In genomic region chr22:19292262-19293230, GRCh38 we compare ENCODE assay signal across 8 cellular contexts. TPM values are rescaled to one million over a fixed set of nuclear protein-coding genes. Genes with fewer than 3 reads are reported as not detected.
DNase-seq lines count a peak whose midpoint lies in the region; ATAC-seq, FAIRE-seq and TF ChIP-seq lines count a peak whose summit lies in the region.

No MANE protein-coding gene starts in this region.

- no peaks in the 10 kb centered on the region for H3K9me1 ChIP-seq in endothelial cell of umbilical vein (replicated peaks; ENCODE audit: control insufficient read depth, extremely low read depth, insufficient read depth, low read length)

- TF ChIP-seq CTCF in RWPE1 (conservative IDR thresholded peaks at IDR 0.05; ENCODE audit: low read depth) (no peak), endothelial cell of umbilical vein (IDR thresholded peaks at IDR 0.05; ENCODE audit: extremely low read depth in 1 of 2, insufficient read depth in 1 of 2, low read depth in 1 of 2, low read length in 2 of 2) (no peak)

- no peaks in the 10 kb centered on the region for H3K9me3 ChIP-seq in endothelial cell of umbilical vein (replicated peaks; ENCODE audit: control insufficient read depth, insufficient read depth, low read length)
- H3K9me3 ChIP-seq in naive thymus-derived CD4-positive, alpha-beta T cell (ENCODE audit: control insufficient read depth in 2 of 3, low read length in 3 of 3): no peaks in the 10 kb centered on the region

- H3K27ac ChIP-seq in RWPE1: peak overlapping the region; percentile 92
- no peak overlapping the region for H3K27ac ChIP-seq in endothelial cell of umbilical vein (ENCODE audit: insufficient read depth, low read depth, low read length)
- H3K27ac ChIP-seq in naive thymus-derived CD4-positive, alpha-beta T cell (ENCODE audit: low read depth, low read length): peak overlapping the region; percentile 76

- H3K9ac ChIP-seq in endothelial cell of umbilical vein (replicated peaks; ENCODE audit: extremely low read depth, insufficient read depth, low read length): peak overlapping the region; percentile 20

- H3K9me3 Mint-ChIP-seq in naive thymus-derived CD4-positive, alpha-beta T cell: no peaks in the 10 kb centered on the region

- peak; percentile 25 for ATAC-seq in naive thymus-derived CD4-positive, alpha-beta T cell
- no peak for ATAC-seq in GM21367 (IDR thresholded peaks at IDR 0.05; ENCODE audit: unreplicated experiment)
- no peak for ATAC-seq in GM21786 (IDR thresholded peaks at IDR 0.05; ENCODE audit: unreplicated experiment)

- peaks cover 13 to 33% (median 25%) of the 10 kb centered on the region in 7 donors for H3K4me1 Mint-ChIP-seq in naive thymus-derived CD4-positive, alpha-beta T cell

- no peaks in the 10 kb centered on the region for H3K36me3 Mint-ChIP-seq in naive thymus-derived CD4-positive, alpha-beta T cell

- no peak for FAIRE-seq in endothelial cell of umbilical vein (lab: Jason Lieb, UNC)

- H3K79me2 ChIP-seq in endothelial cell of umbilical vein (ENCODE audit: control insufficient read depth, insufficient read depth, low read length): no peaks in the 10 kb centered on the region

- intact Hi-C loops in endothelial cell of umbilical vein (cut with micrococcal nuclease): loop anchor here (10.0 kb wide), 1 partner anchor 342 kb away; no protein-coding TSS in a partner anchor
- intact Hi-C loops in naive thymus-derived CD4-positive, alpha-beta T cell (cut with micrococcal nuclease): loop anchor here (1.0 to 10.0 kb wide), 3 partner anchors 170 to 185 kb away; partner anchors contain the start of genes CDC45 (in 1 of the 2), DGCR2 (in 1 of the 2) and UFD1 (in 1 of the 2)

- no peaks in the 10 kb centered on the region for H3K36me3 ChIP-seq in endothelial cell of umbilical vein (ENCODE audit: control insufficient read depth in 2 of 2, extremely low read depth in 1 of 2, insufficient read depth in 2 of 2, low read length in 2 of 2)
- H3K36me3 ChIP-seq in naive thymus-derived CD4-positive, alpha-beta T cell (ENCODE audit: control insufficient read depth in 2 of 3, insufficient read depth in 3 of 3, low read length in 3 of 3): no peaks in the 10 kb centered on the region

- POLR2A ChIA-PET in RWPE1 (lab: Yijun Ruan, JAX; ENCODE audit: low non-redundant PET) (no interaction called here), endothelial cell of umbilical vein (lab: Charles Lee) (no interaction called here)
- POLR2A ChIA-PET in naive thymus-derived CD4-positive, alpha-beta T cell (lab: Charles Lee): interaction anchor here (0.6 to 1.7 kb wide), 3 partner anchors 11 to 181 kb away, joined by 4 to 8 read pairs (median 6); partner anchors contain the start of gene DGCR2

- H3K4me2 ChIP-seq in endothelial cell of umbilical vein (ENCODE audit: insufficient read depth, low read length): peak overlapping the region; percentile 81

- H3K27me3 Mint-ChIP-seq in naive thymus-derived CD4-positive, alpha-beta T cell: peaks cover 5 to 48% (median 16%) of the 10 kb centered on the region in 5 donors

- H3K4me1 ChIP-seq in endothelial cell of umbilical vein (ENCODE audit: control insufficient read depth, extremely low read depth, insufficient read depth, low read length): peaks cover 11% of the 10 kb centered on the region
- H3K4me1 ChIP-seq in naive thymus-derived CD4-positive, alpha-beta T cell (ENCODE audit: control insufficient read depth in 2 of 2, insufficient read depth in 2 of 2, low read length in 2 of 2): peaks cover 6 to 8% of the 10 kb centered on the region in 2 donors

- H2AFZ ChIP-seq in endothelial cell of umbilical vein (ENCODE audit: low read depth, low read length): peak overlapping the region; percentile 99

- H3K27me3 ChIP-seq in endothelial cell of umbilical vein (ENCODE audit: control insufficient read depth in 2 of 2, insufficient read depth in 2 of 2, low read length in 2 of 2): peaks cover 2 to 5% of the 10 kb centered on the region in 2 experiments
- H3K27me3 ChIP-seq in naive thymus-derived CD4-positive, alpha-beta T cell (ENCODE audit: control insufficient read depth in 2 of 2, insufficient read depth in 2 of 2, low read length in 2 of 2): no peaks in the 10 kb centered on the region

- dilution Hi-C loops in endothelial cell of umbilical vein (cut with MboI; ENCODE audit: extremely low pct_ligation_motif_present, low sequenced_read_pairs): no loop called here

- peak overlapping the region; percentile 4 to 89 (median 69) for H3K4me3 ChIP-seq in endothelial cell of umbilical vein (replicated peaks in 1 of 3; ENCODE audit: insufficient read depth in 1 of 3, low read depth in 1 of 3, low read length in 3 of 3)
- H3K4me3 ChIP-seq in naive thymus-derived CD4-positive, alpha-beta T cell (ENCODE audit: low read length): peak overlapping the region; percentile 82

- peak overlapping the region; percentile 76 to 93 (median 92) for H3K4me3 Mint-ChIP-seq in naive thymus-derived CD4-positive, alpha-beta T cell

- TF ChIP-seq POLR2A in endothelial cell of umbilical vein (IDR thresholded peaks at IDR 0.05; ENCODE audit: low read depth, low read length): no peak

- H3K27ac Mint-ChIP-seq in naive thymus-derived CD4-positive, alpha-beta T cell: peak overlapping the region in 8 of 9 donors; percentile 73 to 93 (median 86)

- no TSS peak for BruUV-seq in endothelial cell of umbilical vein (replicated peaks; lab: Mats Ljungman, UMichigan)

- no peaks in the 10 kb centered on the region for H4K20me1 ChIP-seq in endothelial cell of umbilical vein (replicated peaks; ENCODE audit: control insufficient read depth, extremely low read depth, insufficient read depth, low read length)

- DNase-seq in COLO668 (lab: John Stamatoyannopoulos, UW; ENCODE audit: unreplicated experiment) (peak; percentile 89), HCEC 1CT (peak; percentile 60), RWPE1 (ENCODE audit: low spot score) (no peak), endothelial cell of umbilical vein (ENCODE audit: low read depth, low spot score) (no peak), NCI-H226 (no peak)
- peak in 3 of 9 donors; percentile 4 to 50 (median 35) for DNase-seq in naive thymus-derived CD4-positive, alpha-beta T cell

- CTCF ChIA-PET in RWPE1 (lab: Yijun Ruan, JAX): interaction anchor here (0.6 kb wide), 1 partner anchor 484 kb away, joined by 3 read pairs; no protein-coding TSS in a partner anchor
- CTCF ChIA-PET in endothelial cell of umbilical vein (lab: Charles Lee): interaction anchor here (1.4 to 2.6 kb wide), 2 partner anchors 14 to 113 kb away, joined by 3 to 14 read pairs; partner anchors contain the start of gene SLC25A1
- CTCF ChIA-PET in naive thymus-derived CD4-positive, alpha-beta T cell (lab: Charles Lee): interaction anchor here (0.7 kb wide), 2 partner anchors 10 to 12 kb away, joined by 3 read pairs; no protein-coding TSS in a partner anchor

TF ChIP-seq in endothelial cell of umbilical vein, 7 proteins besides CTCF, POLR2A, EP300 and RAD21:
- no peak for TF ChIP-seq JUN (IDR thresholded peaks at IDR 0.05; ENCODE audit: borderline replicate concordance, insufficient read depth, insufficient read length, low read depth)
- TF ChIP-seq MYC (IDR thresholded peaks at IDR 0.05; ENCODE audit: low read depth, low read length): no peak
- no peak for TF ChIP-seq POLR2AphosphoS5 (IDR thresholded peaks at IDR 0.05; ENCODE audit: insufficient read depth, low read depth, low read length)
- TF ChIP-seq GATA2 (IDR thresholded peaks at IDR 0.05; ENCODE audit: insufficient read depth, insufficient read length, low read depth, low read length): no peak
- no peak for TF ChIP-seq EZH2 (IDR thresholded peaks at IDR 0.05; ENCODE audit: borderline replicate concordance, low read depth, low read length, severe bottlenecking)
- TF ChIP-seq, protein P1, sequence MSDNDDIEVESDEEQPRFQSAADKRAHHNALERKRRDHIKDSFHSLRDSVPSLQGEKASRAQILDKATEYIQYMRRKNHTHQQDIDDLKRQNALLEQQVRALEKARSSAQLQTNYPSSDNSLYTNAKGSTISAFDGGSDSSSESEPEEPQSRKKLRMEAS (IDR thresholded peaks at IDR 0.05; ENCODE audit: insufficient read depth, insufficient read length): no peak
- TF ChIP-seq FOS (IDR thresholded peaks at IDR 0.05; ENCODE audit: borderline replicate concordance, insufficient read depth, low read length): no peak

RNA-seq across cellular contexts. Expression of gene CLTCL1, which starts 1.0 kb away (rescaled TPM):
- 6.2 and 6.8 TPM in 2 replicates for total RNA-seq in endothelial cell of umbilical vein
- 5.0 and 5.1 TPM in 2 replicates for polyA plus RNA-seq in endothelial cell of umbilical vein
- 3.3 and 3.4 TPM in 2 replicates for polyA plus RNA-seq in endothelial cell of umbilical vein (2011; cell fraction: cytosol; rRNA removed)
- polyA plus RNA-seq in endothelial cell of umbilical vein (2011; cell fraction: nucleus; rRNA removed): 10.6 and 14.9 TPM in 2 replicates
- 4.0 and 4.4 TPM in 2 replicates for polyA plus RNA-seq in endothelial cell of umbilical vein (2012)
- polyA minus RNA-seq in endothelial cell of umbilical vein: 8.4 and 12.6 TPM in 2 replicates
- polyA minus RNA-seq in endothelial cell of umbilical vein (2011; cell fraction: cytosol; rRNA and poly(A)+ RNA removed): 13.5 TPM
- polyA minus RNA-seq in endothelial cell of umbilical vein (2011; cell fraction: nucleus; rRNA and poly(A)+ RNA removed): 11.4 and 11.7 TPM in 2 replicates
- total RNA-seq in naive thymus-derived CD4-positive, alpha-beta T cell: 1 to 10 TPM in 3 of 5 experiments, under 1 TPM in 2; 0.22 to 3.1 (median 1.4) TPM
- polyA plus RNA-seq in naive thymus-derived CD4-positive, alpha-beta T cell: 1 to 10 TPM in 1 of 2 donors, under 1 TPM in 1; 0.95 to 1.2 TPM

Comparison
In these comparisons a context has a peak if more than half of its experiments do, and no peak if none do; other contexts are left out.
1. DNase-seq: peak in COLO668 (single experiment) and HCEC 1CT (single experiment); none in RWPE1 (single experiment), endothelial cell of umbilical vein (single experiment) and NCI-H226 (single experiment).